In genomic region chr15:81548350-81549116, GRCh38 we compare ENCODE assay signal across 22 cellular contexts.
DNase-seq lines count a peak whose midpoint lies in the region; TF ChIP-seq lines count a peak whose summit lies in the region.
"Had no signal": no experiment of that assay in that cellular context is flagged by ENCODE, and none has a peak within 500 bp of the region (broad histone marks: within the 10 kb centered on the region; RNA-seq: fewer than 3 reads in every experiment).

No MANE protein-coding gene starts in this region.

- H3K27me3 Mint-ChIP-seq in brain (peaks cover 2% of the 10 kb centered on the region), endodermal cell (ENCODE audit: insufficient read depth) (no peaks in the 10 kb centered on the region)

- H3K9me3 Mint-ChIP-seq in brain: no peaks in the 10 kb centered on the region
- H3K9me3 Mint-ChIP-seq in endodermal cell: no peaks in the 10 kb centered on the region
- H3K9me3 Mint-ChIP-seq: CD8-positive, alpha-beta T cell; stimulated activated memory B cell treated with anti-CD40 and anti-IgM and Interleukin-4, amounts not matched to agents 10 μg/mL and 1 μg/mL and 100 μg/mL, for 72 hours had no signal

- H3K36me3 Mint-ChIP-seq in brain (no peaks in the 10 kb centered on the region), endodermal cell (ENCODE audit: low read depth) (no peaks in the 10 kb centered on the region)
- H3K36me3 Mint-ChIP-seq: activated CD8-positive, alpha-beta memory T cell treated with anti-CD3 and anti-CD28 coated beads, Interleukin-2, amount 10 ng/mL, durations not matched to agents 7 days and 5 days; CD8-positive, alpha-beta T cell; stimulated activated memory B cell treated with anti-CD40 and anti-IgM and Interleukin-4, amounts not matched to agents 10 μg/mL and 1 μg/mL and 100 μg/mL, for 72 hours had no signal

- DNase-seq in Ammon's horn (ENCODE audit: low spot score) (peak; percentile 4), HS-5 (ENCODE audit: low read depth) (peak; percentile 8), medulla oblongata (ENCODE audit: extremely low spot score) (peak; percentile 4), KG1 (lab: John Stamatoyannopoulos, UW) (no peak), kidney tubule cell (ENCODE audit: low spot score) (no peak), endodermal cell (no peak)
- no peak for DNase-seq in stimulated activated CD8-positive, alpha-beta memory T cell treated with anti-CD3 and anti-CD28 coated beads, Interleukin-4, amount 100 ng/mL, for 48 hours
- DNase-seq: activated CD4-positive, alpha-beta T cell treated with anti-CD3 and anti-CD28 coated beads for 48 hours; activated CD8-positive, alpha-beta memory T cell treated with anti-CD3 and anti-CD28 coated beads, Interleukin-2, amount 10 ng/mL, durations not matched to agents 7 days and 5 days; CD8-positive, alpha-beta T cell; DND-41; MM.1S; NCI-H1694; NCI-H2227 treated with DMSO at 0.1 percent for 48 hours; NK-92 treated with Interleukin-12 subunit alpha and Interleukin-12 subunit beta, amount 100 ng/mL, for 24 hours; retina; stimulated activated CD4-positive, alpha-beta T cell treated with anti-CD3 and anti-CD28 coated beads, Interleukin-15, amount 100 ng/mL, for 24 hours; testis had no signal

- no peak overlapping the region for H3K4me3 ChIP-seq in endodermal cell (ENCODE audit: low read length)
- H3K4me3 ChIP-seq: coronary artery, testis had no signal

- TF ChIP-seq CTCF in brain (conservative IDR thresholded peaks at IDR 0.05): no peak
- no peak for TF ChIP-seq CTCF in endodermal cell (conservative IDR thresholded peaks at IDR 0.05)

- H3K4me1 Mint-ChIP-seq in brain (peaks cover 18% of the 10 kb centered on the region), endodermal cell (no peaks in the 10 kb centered on the region)
- H3K4me1 Mint-ChIP-seq: activated CD8-positive, alpha-beta memory T cell treated with anti-CD3 and anti-CD28 coated beads, Interleukin-2, amount 10 ng/mL, durations not matched to agents 7 days and 5 days; stimulated activated memory B cell treated with anti-CD40 and anti-IgM and Interleukin-4, amounts not matched to agents 10 μg/mL and 1 μg/mL and 100 μg/mL, for 72 hours had no signal

- no peak overlapping the region for H3K9ac ChIP-seq in endodermal cell (ENCODE audit: extremely low read depth, low read length, poor library complexity, severe bottlenecking)

- no peak overlapping the region for H3K27ac ChIP-seq in endodermal cell (ENCODE audit: low read depth, low read length)
- H3K27ac ChIP-seq: coronary artery, neutrophil, testis had no signal

- no peaks in the 10 kb centered on the region for H3K9me3 ChIP-seq in endodermal cell (ENCODE audit: control insufficient read depth, low read length)
- H3K9me3 ChIP-seq: neutrophil, testis had no signal

- no peaks in the 10 kb centered on the region for H3K4me1 ChIP-seq in endodermal cell (ENCODE audit: control insufficient read depth, insufficient read depth, low read length)
- H3K4me1 ChIP-seq: testis had no signal

- H3K4me3 Mint-ChIP-seq in brain: no peak overlapping the region
- H3K4me3 Mint-ChIP-seq in endodermal cell: no peak overlapping the region
- H3K4me3 Mint-ChIP-seq: activated CD8-positive, alpha-beta memory T cell treated with anti-CD3 and anti-CD28 coated beads, Interleukin-2, amount 10 ng/mL, durations not matched to agents 7 days and 5 days; CD8-positive, alpha-beta T cell; stimulated activated memory B cell treated with anti-CD40 and anti-IgM and Interleukin-4, amounts not matched to agents 10 μg/mL and 1 μg/mL and 100 μg/mL, for 72 hours had no signal

- H3K27me3 ChIP-seq in endodermal cell (ENCODE audit: control insufficient read depth, insufficient read depth, low read length, poor library complexity, severe bottlenecking): no peaks in the 10 kb centered on the region
- H3K27me3 ChIP-seq: neutrophil, testis had no signal

- H3K27ac Mint-ChIP-seq in brain: peak overlapping the region in 3 of 5 experiments; percentile 21 to 46 (median 34)
- H3K27ac Mint-ChIP-seq in endodermal cell: no peak overlapping the region
- H3K27ac Mint-ChIP-seq: activated CD8-positive, alpha-beta memory T cell treated with anti-CD3 and anti-CD28 coated beads, Interleukin-2, amount 10 ng/mL, durations not matched to agents 7 days and 5 days; CD8-positive, alpha-beta T cell; stimulated activated memory B cell treated with anti-CD40 and anti-IgM and Interleukin-4, amounts not matched to agents 10 μg/mL and 1 μg/mL and 100 μg/mL, for 72 hours had no signal

- H3K36me3 ChIP-seq in endodermal cell (ENCODE audit: control insufficient read depth, insufficient read depth, low read length): no peaks in the 10 kb centered on the region
- H3K36me3 ChIP-seq: neutrophil had no signal

- WGBS in endodermal cell (ENCODE audit: insufficient coverage in 1 of 2, insufficient read length in 1 of 2), 2 experiments: 77 to 92% methylated on average over 5 to 7 of the region's 7 CpGs

Comparison
In these comparisons a context has a peak if more than half of its experiments do, and no peak if none do; other contexts are left out.
1. DNase-seq: peak in Ammon's horn (single experiment), HS-5 (single experiment) and medulla oblongata (single experiment); none in KG1 (single experiment), stimulated activated CD8-positive, alpha-beta memory T cell treated with anti-CD3 and anti-CD28 coated beads, Interleukin-4, amount 100 ng/mL, for 48 hours (single experiment), kidney tubule cell (single experiment) and endodermal cell (single experiment).